20 cellular contexts compared by ENCODE assay signal in genomic region chr13:101398191-101398590, GRCh38. TPM values are rescaled to one million over a fixed set of nuclear protein-coding genes. Genes with fewer than 3 reads are reported as not detected.
DNase-seq lines count a peak whose midpoint lies in the region; ATAC-seq, FAIRE-seq and TF ChIP-seq lines count a peak whose summit lies in the region.
"Had no signal": no experiment of that assay in that cellular context is flagged by ENCODE, and none has a peak within 500 bp of the region (broad histone marks: within the 10 kb centered on the region; RNA-seq: fewer than 3 reads in every experiment).

No MANE protein-coding gene starts in this region.

- no peak overlapping the region for H3K9ac ChIP-seq in PC-3 (ENCODE audit: low read length)
- H3K9ac ChIP-seq: neural progenitor cell had no signal

- WGBS in small intestine, 3 donors = 55 to 77% (median 55%) methylated on average over 2 of the region's 2 CpGs

- H3K4me1 ChIP-seq in PC-3 (ENCODE audit: insufficient read depth, low read length) = peaks cover 22% of the 10 kb centered on the region
- H3K4me1 ChIP-seq in small intestine (ENCODE audit: control insufficient read depth in 2 of 2, insufficient read depth in 1 of 2, low read depth in 1 of 2, low read length in 1 of 2) = no peaks in the 10 kb centered on the region
- H3K4me1 ChIP-seq: heart left ventricle, neural progenitor cell, uterus had no signal

- H3K36me3 ChIP-seq in PC-3 (ENCODE audit: low read depth, low read length) (no peaks in the 10 kb centered on the region), small intestine (ENCODE audit: control insufficient read depth in 2 of 2, insufficient read depth in 2 of 2, low read length in 2 of 2) (no peaks in the 10 kb centered on the region)
- H3K36me3 ChIP-seq: heart left ventricle, neural progenitor cell, SJSA1, uterus had no signal

- intact Hi-C loops in PC-3 (cut with micrococcal nuclease) = no loop called here

- DNase-seq in AG04450 (ENCODE audit: low read depth, low spot score) (peak; percentile 20), PC-3 (peak; percentile 29), choroid plexus epithelial cell (ENCODE audit: low read depth) (peak; percentile 29), kidney glomerular epithelial cell (lab: John Stamatoyannopoulos, UW) (peak; percentile 9), small intestine (no peak), amniotic stem cell (lab: John Stamatoyannopoulos, UW) (no peak), NCI-H1930 (lab: John Stamatoyannopoulos, UW) (no peak)
- DNase-seq: activated CD4-positive, alpha-beta T cell treated with anti-CD3 and anti-CD28 coated beads for 36 hours; activated effector memory CD4-positive, alpha-beta T cell treated with anti-CD3 and anti-CD28 coated beads, Interleukin-2, amount 50 U/mL, for 16 hours; anterior cingulate cortex; cortex of kidney; DND-41; NCI-H187; NCI-H510A; retina; uterus had no signal

- no TSS peak for BruUV-seq in PC-3 (replicated peaks; lab: Mats Ljungman, UMichigan)

- H2AFZ ChIP-seq in PC-3 (ENCODE audit: low read length) = no peak overlapping the region
- H2AFZ ChIP-seq: neural progenitor cell had no signal

- H3K27me3 ChIP-seq in AG04450 (ENCODE audit: control insufficient read depth, insufficient read depth, low read length) (no peaks in the 10 kb centered on the region), PC-3 (ENCODE audit: low read length) (no peaks in the 10 kb centered on the region), small intestine (ENCODE audit: control insufficient read depth in 2 of 2, insufficient read depth in 2 of 2, low read length in 2 of 2) (no peaks in the 10 kb centered on the region)
- H3K27me3 ChIP-seq: heart left ventricle, neural progenitor cell, SJSA1, uterus had no signal

- FAIRE-seq in small intestine (lab: Jason Lieb, UNC) = no peak

- POLR2A ChIA-PET in AG04450 (lab: Yijun Ruan, JAX) (no interaction called here), PC-3 (lab: Charles Lee; ENCODE audit: unreplicated experiment) (no interaction called here)

- TF ChIP-seq CTCF in AG04450 (IDR thresholded peaks at IDR 0.05; ENCODE audit: low read depth, low read length) (no peak), PC-3 (conservative IDR thresholded peaks at IDR 0.05; ENCODE audit: low read depth, low read length) (no peak), choroid plexus epithelial cell (conservative IDR thresholded peaks at IDR 0.05; ENCODE audit: low read depth, low read length) (no peak)

- H3K79me2 ChIP-seq in PC-3 (ENCODE audit: low read length) = no peaks in the 10 kb centered on the region

- no peaks in the 10 kb centered on the region for H3K9me2 ChIP-seq in PC-3 (replicated peaks; ENCODE audit: low read length)

- H3K9me3 ChIP-seq in AG04450 (ENCODE audit: control insufficient read depth, insufficient read depth, low read length) = no peaks in the 10 kb centered on the region
- H3K9me3 ChIP-seq in PC-3 (ENCODE audit: low read length) = no peaks in the 10 kb centered on the region
- H3K9me3 ChIP-seq in small intestine (ENCODE audit: control insufficient read depth, low read depth) = no peaks in the 10 kb centered on the region
- H3K9me3 ChIP-seq: heart left ventricle, SJSA1, uterus had no signal

- no peaks in the 10 kb centered on the region for H3F3A ChIP-seq in PC-3 (ENCODE audit: low read length, unreplicated experiment)

- peak overlapping the region; percentile 47 for H3K4me2 ChIP-seq in PC-3 (ENCODE audit: low read length)
- H3K4me2 ChIP-seq: neural progenitor cell had no signal

- no peaks in the 10 kb centered on the region for H4K20me1 ChIP-seq in PC-3 (ENCODE audit: low read length)

- H3K27ac ChIP-seq in AG04450 (ENCODE audit: low read depth, low read length) = peak overlapping the region; percentile 21
- H3K27ac ChIP-seq in PC-3 (ENCODE audit: low read length) = peak overlapping the region; percentile 42
- H3K27ac ChIP-seq in small intestine (ENCODE audit: low read depth in 1 of 2, low read length in 1 of 2) = no peak overlapping the region
- H3K27ac ChIP-seq: heart left ventricle, neural progenitor cell, SJSA1, uterus had no signal

- ATAC-seq in PC-3 (peak; percentile 48), HG03457 (IDR thresholded peaks at IDR 0.05; ENCODE audit: unreplicated experiment) (no peak)
- ATAC-seq: activated CD4-positive, alpha-beta T cell treated with anti-CD3 and anti-CD28 coated beads for 36 hours had no signal

- CTCF ChIA-PET in AG04450 (lab: Charles Lee) (no interaction called here), PC-3 (lab: Charles Lee) (no interaction called here)

- H3K4me3 ChIP-seq in AG04450 (ENCODE audit: low read depth, low read length) (no peak overlapping the region), PC-3 (ENCODE audit: low read length) (no peak overlapping the region), choroid plexus epithelial cell (ENCODE audit: low read depth, low read length) (no peak overlapping the region), small intestine (ENCODE audit: low read depth in 1 of 2, low read length in 2 of 2) (no peak overlapping the region)
- H3K4me3 ChIP-seq: heart left ventricle, neural progenitor cell, SJSA1, uterus had no signal

RNA-seq across cellular contexts. Expression of gene NALCN, which starts 18.1 kb away (rescaled TPM):
- polyA plus RNA-seq in AG04450 (2011; rRNA removed) = 1.6 and 2.2 TPM in 2 replicates
- polyA minus RNA-seq in AG04450 (2011; rRNA and poly(A)+ RNA removed) = 2.3 and 2.5 TPM in 2 replicates
- total RNA-seq in PC-3 (2014; rRNA removed) = 6.4 and 11.8 TPM in 2 replicates
- under 1 TPM in 1 of 3 donors, not detected in 2; 0.46 TPM for polyA plus RNA-seq in small intestine
- total RNA-seq: activated CD4-positive, alpha-beta T cell treated with anti-CD3 and anti-CD28 coated beads for 36 hours had no signal

RNA-seq across cellular contexts. Expression of gene ITGBL1, which starts 54.3 kb away (rescaled TPM):
- polyA plus RNA-seq in AG04450 (2011; rRNA removed) (12.7 and 17.1 TPM in 2 replicates), small intestine (under 1 TPM in 1 of 3 donors, not detected in 2; 0.73 TPM)
- polyA minus RNA-seq in AG04450 (2011; rRNA and poly(A)+ RNA removed) = 14.9 and 20.6 TPM in 2 replicates
- 37.1 and 42.0 TPM in 2 replicates for total RNA-seq in PC-3 (2014; rRNA removed)
- total RNA-seq: activated CD4-positive, alpha-beta T cell treated with anti-CD3 and anti-CD28 coated beads for 36 hours had no signal

Comparison
In these comparisons a context has a peak if more than half of its experiments do, and no peak if none do; other contexts are left out.
1. DNase-seq: peak in AG04450 (single experiment), PC-3 (single experiment), choroid plexus epithelial cell (single experiment) and kidney glomerular epithelial cell (single experiment); none in small intestine (single experiment), amniotic stem cell (single experiment) and NCI-H1930 (0 of 2).
2. H3K27ac ChIP-seq: peak in AG04450 (single experiment) and PC-3 (single experiment); none in small intestine (0 of 2).